Comparison of ENCODE assay signal across 8 cellular contexts in genomic region chr2:234446404-234447076, GRCh38. TPM values are rescaled to one million over a fixed set of nuclear protein-coding genes. Genes with fewer than 3 reads are reported as not detected.
A peak's percentile ranks its signal among the peaks of the same experiment; 100 is the strongest.
DNase-seq lines count a peak whose midpoint lies in the region; ATAC-seq, FAIRE-seq and TF ChIP-seq lines count a peak whose summit lies in the region.

No MANE protein-coding gene starts in this region.

- peaks cover 4 to 13% (median 9%) of the 10 kb centered on the region in 4 experiments; a peak in 5 of 7 replicates for H3K4me1 ChIP-seq in H1 (replicated peaks in 1 of 4; ENCODE audit: control insufficient read depth in 3 of 4, insufficient read depth in 4 of 4, low read length in 3 of 4)

- H2BK5ac ChIP-seq in H1 (ENCODE audit: low read depth, low read length): peak overlapping the region; percentile 35; the same call in 1 of the 2 replicates

- no peak overlapping the region for H4K91ac ChIP-seq in H1 (replicated peaks; ENCODE audit: insufficient read length, low read length)

- POLR2A ChIA-PET in H1 (lab: Charles Lee; ENCODE audit: partially characterized antibody): no interaction called here

- peak; percentile 75 for DNase-seq in activated CD4-positive, alpha-beta T cell treated with anti-CD3 and anti-CD28 coated beads, Interleukin-2, amount 50 U/mL, for 1 hour
- DNase-seq in H1 (ENCODE audit: low read depth in 1 of 2, low spot score in 2 of 2) (no peak), putamen (ENCODE audit: low spot score) (peak; percentile 30), COR-L47 (lab: John Stamatoyannopoulos, UW) (no peak), DMS153 (lab: John Stamatoyannopoulos, UW) (no peak), NCI-H1105 (lab: John Stamatoyannopoulos, UW) (no peak)

- H4K20me1 ChIP-seq in H1 (replicated peaks in 1 of 2; ENCODE audit: control insufficient read depth in 1 of 2, insufficient read depth in 2 of 2, low read length in 2 of 2): no peaks in the 10 kb centered on the region

- H2AFZ ChIP-seq in H1 (ENCODE audit: low read length): no peak overlapping the region

- no peaks in the 10 kb centered on the region for H3K36me3 ChIP-seq in H1 (ENCODE audit: control insufficient read depth in 2 of 4, insufficient read depth in 4 of 4, low read length in 3 of 4)

- 91% methylated on average over 18 of the region's 18 CpGs; no CpG with 5 or more reads in 1 of the 2 experiments for WGBS in H1 (ENCODE audit: extremely low coverage in 1 of 2, insufficient coverage in 1 of 2, insufficient read length in 1 of 2, insufficient replicate concordance in 2 of 2, low coverage in 1 of 2, low lambda C conversion rate in 2 of 2, missing lambda C conversion rate in 1 of 2), 2 experiments

- no peak overlapping the region for H3K4me2 ChIP-seq in H1 (ENCODE audit: insufficient read depth in 1 of 2, low read depth in 2 of 2, low read length in 2 of 2)

- FAIRE-seq in H1 (lab: Jason Lieb, UNC): no peak

- peak overlapping the region; percentile 81; the same call in 1 of the 2 replicates for H2BK15ac ChIP-seq in H1 (ENCODE audit: low read length)

- H3K4ac ChIP-seq in H1 (replicated peaks; ENCODE audit: insufficient read length, low read depth, low read length): no peak overlapping the region

- H3K79me2 ChIP-seq in H1 (ENCODE audit: control insufficient read depth in 1 of 2, insufficient read depth in 2 of 2, low read length in 2 of 2): no peaks in the 10 kb centered on the region

- H2BK12ac ChIP-seq in H1 (ENCODE audit: low read depth, low read length): peak overlapping the region; percentile 64; the same call in 1 of the 2 replicates

- no peak for TF ChIP-seq POLR2A in H1 (IDR thresholded peaks at IDR 0.05; ENCODE audit: control extremely low read depth in 1 of 2, low read depth in 2 of 2, low read length in 2 of 2)

- TF ChIP-seq CTCF in H1 (IDR thresholded peaks at IDR 0.05; ENCODE audit: control extremely low read depth in 1 of 3, insufficient read depth in 1 of 3, low read depth in 1 of 3, low read length in 3 of 3): no peak

- peak overlapping the region; percentile 43; the same call in 1 of the 2 replicates for H2BK20ac ChIP-seq in H1 (ENCODE audit: low read length)

- H3K27ac ChIP-seq in H1 (ENCODE audit: low read depth, low read length): no peak overlapping the region

- no peak for TF ChIP-seq EP300 in H1 (IDR thresholded peaks at IDR 0.05; ENCODE audit: borderline replicate concordance in 1 of 2, low read depth in 2 of 2, low read length in 2 of 2)

- H3K4me3 ChIP-seq in H1 (ENCODE audit: extremely low read depth in 1 of 4, insufficient read depth in 2 of 4, low read depth in 3 of 4, low read length in 4 of 4): no peak overlapping the region

- ATAC-seq in GM19328 (IDR thresholded peaks at IDR 0.05; ENCODE audit: unreplicated experiment): peak; percentile 92
- ATAC-seq in HG03354 (IDR thresholded peaks at IDR 0.05; ENCODE audit: poor library complexity, severe bottlenecking, unreplicated experiment): peak; percentile 95

- H3K18ac ChIP-seq in H1 (ENCODE audit: extremely low read depth, low read length): peak overlapping the region; percentile 55; the same call in 1 of the 2 replicates

- CTCF ChIA-PET in H1 (lab: Charles Lee; ENCODE audit: partially characterized antibody): interaction anchor here (1.2 kb wide), 1 partner anchor 99 kb away, joined by 4 read pairs; no protein-coding TSS in a partner anchor

- H3K27me3 ChIP-seq in H1 (replicated peaks in 1 of 4; ENCODE audit: control insufficient read depth in 3 of 4, extremely low read depth in 1 of 4, insufficient read depth in 3 of 4, low read length in 3 of 4): no peaks in the 10 kb centered on the region; a peak in 2 of 7 replicates

- H3K23me2 ChIP-seq in H1 (ENCODE audit: low read depth, low read length): no peaks in the 10 kb centered on the region

- no peak overlapping the region for H3K23ac ChIP-seq in H1 (ENCODE audit: insufficient read length)

- H2AK5ac ChIP-seq in H1 (ENCODE audit: low read depth, low read length): no peak overlapping the region

- TF ChIP-seq RAD21 in H1 (IDR thresholded peaks at IDR 0.05 in 1 of 2, conservative IDR thresholded peaks at IDR 0.05 in 1 of 2; ENCODE audit: low read depth in 2 of 2, low read length in 2 of 2): no peak

- H3K9me3 ChIP-seq in H1 (ENCODE audit: insufficient read depth in 2 of 2, low read depth in 1 of 2, low read length in 1 of 2): no peaks in the 10 kb centered on the region

- H3K56ac ChIP-seq in H1 (replicated peaks; ENCODE audit: insufficient read length, low read depth, low read length): no peak overlapping the region

- H3K14ac ChIP-seq in H1 (ENCODE audit: insufficient read length): no peak overlapping the region

- H2BK120ac ChIP-seq in H1 (replicated peaks; ENCODE audit: low read depth, low read length): no peak overlapping the region

- no peak overlapping the region for H3K9ac ChIP-seq in H1 (replicated peaks in 1 of 4; ENCODE audit: extremely low read depth in 1 of 4, low read depth in 3 of 4, low read length in 3 of 4)

- no peak overlapping the region for H4K8ac ChIP-seq in H1 (ENCODE audit: extremely low read depth, insufficient read depth, low read length)

- H3K79me1 ChIP-seq in H1 (ENCODE audit: low read depth, low read length): no peaks in the 10 kb centered on the region

- peak overlapping the region; percentile 26 for H4K5ac ChIP-seq in H1 (ENCODE audit: insufficient read length, low read depth, low read length)

TF ChIP-seq in H1, 55 proteins besides CTCF, POLR2A, EP300 and RAD21:
- TF ChIP-seq EGR1 (IDR thresholded peaks at IDR 0.05; ENCODE audit: borderline replicate concordance, low read depth, low read length) (no peak), POU5F1 (IDR thresholded peaks at IDR 0.05; ENCODE audit: low read depth, low read length) (no peak), JUND (IDR thresholded peaks at IDR 0.05; ENCODE audit: low read length) (no peak), MAX (IDR thresholded peaks at IDR 0.05) (no peak), TEAD4 (IDR thresholded peaks at IDR 0.05; ENCODE audit: low read depth, low read length) (no peak), ATF3 (IDR thresholded peaks at IDR 0.05; ENCODE audit: insufficient read depth, low read depth, low read length) (no peak), SP1 (IDR thresholded peaks at IDR 0.05; ENCODE audit: low read depth, low read length) (no peak), CREB1 (IDR thresholded peaks at IDR 0.05) (no peak), BCL11A (IDR thresholded peaks at IDR 0.05; ENCODE audit: low read depth in 2 of 2, low read length in 2 of 2) (no peak), TAF7 (optimal IDR thresholded peaks at IDR 0.05; ENCODE audit: borderline replicate concordance, low read depth, low read length) (no peak), EZH2 (IDR thresholded peaks at IDR 0.05; ENCODE audit: low read depth, low read length, severe bottlenecking) (no peak)

RNA-seq across cellular contexts. Expression of gene ARL4C, which starts 50.3 kb away (rescaled TPM):
- total RNA-seq in H1 (2021; fragmentation: NEBNext Ultra II Directional; extraction: Animal tissue kit (Norgen Biotek cat#: 25700)): 15.9 and 16.9 TPM in 2 replicates
- polyA plus RNA-seq in H1 (2011; rRNA removed): 7.0 and 7.7 TPM in 2 replicates
- polyA plus RNA-seq in H1 (2011; cell fraction: cytosol; rRNA removed): 10.0 TPM
- polyA plus RNA-seq in H1 (2011; cell fraction: nucleus; rRNA removed): 7.0 TPM
- 11.6 to 14.4 TPM (median 12.9 TPM) in 4 replicates for polyA plus RNA-seq in H1 (2012, experiment 1 of 2)
- polyA plus RNA-seq in H1 (2012, experiment 2 of 2): 7.3 TPM
- 7.6 TPM for polyA plus RNA-seq in H1 (2013, experiment 1 of 2)
- 7.8 TPM for polyA plus RNA-seq in H1 (2013, experiment 2 of 2)
- polyA minus RNA-seq in H1 (2011; rRNA and poly(A)+ RNA removed): 8.1 and 8.3 TPM in 2 replicates
- polyA minus RNA-seq in H1 (2011; cell fraction: cytosol; rRNA and poly(A)+ RNA removed): 11.0 TPM
- 12.7 TPM for polyA minus RNA-seq in H1 (2011; cell fraction: nucleus; rRNA and poly(A)+ RNA removed)

Comparison
In these comparisons a context has a peak if more than half of its experiments do, and no peak if none do; other contexts are left out.
1. DNase-seq: peak in activated CD4-positive, alpha-beta T cell treated with anti-CD3 and anti-CD28 coated beads, Interleukin-2, amount 50 U/mL, for 1 hour (single experiment) and putamen (single experiment); none in H1 (0 of 2), COR-L47 (single experiment), DMS153 (single experiment) and NCI-H1105 (single experiment).